In genomic region chr21:43362928-43363314, GRCh38 we compare ENCODE assay signal across 9 cellular contexts.
A peak's percentile ranks its signal among the peaks of the same experiment; 100 is the strongest.
DNase-seq lines count a peak whose midpoint lies in the region; ATAC-seq and TF ChIP-seq lines count a peak whose summit lies in the region.
"Had no signal": no experiment of that assay in that cellular context is flagged by ENCODE, and none has a peak within 500 bp of the region (broad histone marks: within the 10 kb centered on the region; RNA-seq: fewer than 3 reads in every experiment).

No MANE protein-coding gene starts in this region.

- no peaks in the 10 kb centered on the region for H3K27me3 Mint-ChIP-seq in activated T-cell treated with anti-CD3 and anti-CD28 coated beads, Interleukin-2, amount 50 U/mL, for 24 hours
- H3K27me3 Mint-ChIP-seq in activated B cell treated with CpG ODN at 0.5 μM for 24 hours = no peaks in the 10 kb centered on the region

- peaks cover 10 to 23% (median 17%) of the 10 kb centered on the region in 4 donors for H3K4me1 ChIP-seq in esophagus muscularis mucosa

- H3K36me3 Mint-ChIP-seq in activated T-cell treated with anti-CD3 and anti-CD28 coated beads, Interleukin-2, amount 50 U/mL, for 24 hours (ENCODE audit: low read depth) = no peaks in the 10 kb centered on the region
- H3K36me3 Mint-ChIP-seq in activated B cell treated with CpG ODN at 0.5 μM for 24 hours (ENCODE audit: low read depth) = no peaks in the 10 kb centered on the region
- H3K36me3 Mint-ChIP-seq in stimulated activated effector memory CD8-positive, alpha-beta T cell treated with anti-CD3 and anti-CD28 coated beads, Interleukin-12 subunit alpha, Interleukin-12 subunit beta, amount 100 ng/mL, for 72 hours = peaks cover 5% of the 10 kb centered on the region

- no peak for TF ChIP-seq EP300 in esophagus muscularis mucosa (IDR thresholded peaks at IDR 0.05)

- H3K4me3 Mint-ChIP-seq in activated T-cell treated with anti-CD3 and anti-CD28 coated beads, Interleukin-2, amount 50 U/mL, for 24 hours = no peak overlapping the region
- peak overlapping the region; percentile 76 for H3K4me3 Mint-ChIP-seq in activated B cell treated with CpG ODN at 0.5 μM for 24 hours
- peak overlapping the region; percentile 76 for H3K4me3 Mint-ChIP-seq in stimulated activated effector memory CD8-positive, alpha-beta T cell treated with anti-CD3 and anti-CD28 coated beads, Interleukin-12 subunit alpha, Interleukin-12 subunit beta, amount 100 ng/mL, for 72 hours

- H3K9me3 ChIP-seq in esophagus muscularis mucosa = no peaks in the 10 kb centered on the region

- no peaks in the 10 kb centered on the region for H3K36me3 ChIP-seq in esophagus muscularis mucosa

- peak overlapping the region in 3 of 4 donors; percentile 72 to 78 (median 76) for H3K27ac ChIP-seq in esophagus muscularis mucosa (replicated peaks in 1 of 4)

- peaks cover 0 to 25% (median 0%) of the 10 kb centered on the region in 4 donors for H3K27me3 ChIP-seq in esophagus muscularis mucosa

- no peak for TF ChIP-seq POLR2A in esophagus muscularis mucosa (IDR thresholded peaks at IDR 0.05; ENCODE audit: low read depth)

- CTCF ChIA-PET in activated B cell treated with CpG ODN at 0.5 μM for 24 hours (lab: Charles Lee) = no interaction called here

- DNase-seq in activated T-cell treated with anti-CD3 and anti-CD28 coated beads, Interleukin-2, amount 50 U/mL, for 24 hours = no peak
- DNase-seq in activated T-cell treated with anti-CD3 and anti-CD28 coated beads for 4 hours (no peak), activated B cell treated with CpG ODN at 0.5 μM for 24 hours (no peak), esophagus muscularis mucosa (ENCODE audit: extremely low spot score) (no peak), DMS153 (lab: John Stamatoyannopoulos, UW) (no peak), SW480 (ENCODE audit: low spot score) (no peak), NCI-H510A treated with DMSO at 0.1 percent for 48 hours (lab: John Stamatoyannopoulos, UW) (no peak)
- peak in 1 of 2 donors; percentile 53 for DNase-seq in stimulated activated effector memory CD8-positive, alpha-beta T cell treated with anti-CD3 and anti-CD28 coated beads, Interleukin-12 subunit alpha, Interleukin-12 subunit beta, amount 100 ng/mL, for 72 hours (ENCODE audit: low spot score in 2 of 2)
- DNase-seq: NK-92 treated with Interleukin-12 subunit alpha and Interleukin-12 subunit beta, amount 100 ng/mL, for 24 hours had no signal

- WGBS in esophagus muscularis mucosa = 93% methylated on average over 11 of the region's 12 CpGs

- H3K4me3 ChIP-seq in esophagus muscularis mucosa = no peak overlapping the region

- intact Hi-C loops in activated B cell treated with CpG ODN at 0.5 μM for 24 hours (cut with micrococcal nuclease) (no loop called here), esophagus muscularis mucosa (cut with DNase I) (no loop called here)

- ATAC-seq in activated B cell treated with CpG ODN at 0.5 μM for 24 hours (ENCODE audit: low read depth) = no peak
- no peak for ATAC-seq in stimulated activated effector memory CD8-positive, alpha-beta T cell treated with anti-CD3 and anti-CD28 coated beads, Interleukin-12 subunit alpha, Interleukin-12 subunit beta, amount 100 ng/mL, for 72 hours

- H3K4me1 Mint-ChIP-seq in activated T-cell treated with anti-CD3 and anti-CD28 coated beads, Interleukin-2, amount 50 U/mL, for 24 hours (ENCODE audit: low read depth) = peaks cover 24% of the 10 kb centered on the region
- H3K4me1 Mint-ChIP-seq in activated B cell treated with CpG ODN at 0.5 μM for 24 hours = peaks cover 54% of the 10 kb centered on the region
- H3K4me1 Mint-ChIP-seq in stimulated activated effector memory CD8-positive, alpha-beta T cell treated with anti-CD3 and anti-CD28 coated beads, Interleukin-12 subunit alpha, Interleukin-12 subunit beta, amount 100 ng/mL, for 72 hours = peaks cover 25% of the 10 kb centered on the region

- H3K27ac Mint-ChIP-seq in activated T-cell treated with anti-CD3 and anti-CD28 coated beads, Interleukin-2, amount 50 U/mL, for 24 hours = peak overlapping the region; percentile 80
- H3K27ac Mint-ChIP-seq in activated B cell treated with CpG ODN at 0.5 μM for 24 hours = peak overlapping the region; percentile 90
- peak overlapping the region; percentile 90 for H3K27ac Mint-ChIP-seq in stimulated activated effector memory CD8-positive, alpha-beta T cell treated with anti-CD3 and anti-CD28 coated beads, Interleukin-12 subunit alpha, Interleukin-12 subunit beta, amount 100 ng/mL, for 72 hours

- POLR2A ChIA-PET in activated B cell treated with CpG ODN at 0.5 μM for 24 hours (lab: Charles Lee) = interaction anchor here (1.1 to 1.9 kb wide), 4 partner anchors 9 to 59 kb away, joined by 3 to 13 read pairs (median 4); no protein-coding TSS in a partner anchor

- H3K9me3 Mint-ChIP-seq in activated T-cell treated with anti-CD3 and anti-CD28 coated beads, Interleukin-2, amount 50 U/mL, for 24 hours = no peaks in the 10 kb centered on the region
- no peaks in the 10 kb centered on the region for H3K9me3 Mint-ChIP-seq in activated B cell treated with CpG ODN at 0.5 μM for 24 hours
- H3K9me3 Mint-ChIP-seq in stimulated activated effector memory CD8-positive, alpha-beta T cell treated with anti-CD3 and anti-CD28 coated beads, Interleukin-12 subunit alpha, Interleukin-12 subunit beta, amount 100 ng/mL, for 72 hours = no peaks in the 10 kb centered on the region

- no peak for TF ChIP-seq CTCF in activated B cell treated with CpG ODN at 0.5 μM for 24 hours (IDR thresholded peaks at IDR 0.05)
- no peak for TF ChIP-seq CTCF in esophagus muscularis mucosa (IDR thresholded peaks at IDR 0.05)
